In genomic region chr11:103537904-103538502, GRCh38 we compare ENCODE assay signal across 11 cellular contexts.
DNase-seq lines count a peak whose midpoint lies in the region; ATAC-seq and TF ChIP-seq lines count a peak whose summit lies in the region.
"Had no signal": no experiment of that assay in that cellular context is flagged by ENCODE, and none has a peak within 500 bp of the region (broad histone marks: within the 10 kb centered on the region; RNA-seq: fewer than 3 reads in every experiment).

No MANE protein-coding gene starts in this region.

- POLR2A ChIA-PET in A673 (lab: Charles Lee; ENCODE audit: low non-redundant PET): no interaction called here
- POLR2A ChIA-PET in naive thymus-derived CD8-positive, alpha-beta T cell (lab: Charles Lee): no interaction called here

- peaks cover 0 to 20% (median 5%) of the 10 kb centered on the region in 9 donors for H3K9me3 Mint-ChIP-seq in naive thymus-derived CD8-positive, alpha-beta T cell

- intact Hi-C loops in A673 (cut with micrococcal nuclease; ENCODE audit: unreplicated experiment): no loop called here

- in situ Hi-C loops in GM13976 (cut with MboI; ENCODE audit: low sequenced_read_pairs, unreplicated experiment): no loop called here

- no peak overlapping the region for H3K27ac ChIP-seq in A673 (ENCODE audit: low read depth, low read length, poor library complexity, severe bottlenecking)
- H3K27ac ChIP-seq: neutrophil, vagina had no signal

- peaks cover 0 to 20% (median 3%) of the 10 kb centered on the region in 5 donors for H3K27me3 Mint-ChIP-seq in naive thymus-derived CD8-positive, alpha-beta T cell
- H3K27me3 Mint-ChIP-seq in T-helper 17 cell: peaks cover 14% of the 10 kb centered on the region

- TF ChIP-seq CTCF in A673 (conservative IDR thresholded peaks at IDR 0.05; ENCODE audit: low read depth, low read length) (peak; percentile 88), GM13976 (IDR thresholded peaks at IDR 0.05; ENCODE audit: borderline replicate concordance, control extremely low read depth, extremely low read depth, insufficient read depth, missing control alignments) (no peak), fibroblast of pulmonary artery (IDR thresholded peaks at IDR 0.05; ENCODE audit: low read length, missing control alignments) (peak; percentile 81)

- H3K4me3 ChIP-seq in A673 (ENCODE audit: low read depth, low read length, poor library complexity, severe bottlenecking) (no peak overlapping the region), fibroblast of pulmonary artery (replicated peaks; ENCODE audit: low read depth, low read length) (no peak overlapping the region)
- H3K4me3 ChIP-seq: vagina had no signal

- H3K4me1 Mint-ChIP-seq in naive thymus-derived CD8-positive, alpha-beta T cell: no peaks in the 10 kb centered on the region
- H3K4me1 Mint-ChIP-seq in T-helper 17 cell: peaks cover 3% of the 10 kb centered on the region

- no peak overlapping the region for H3K27ac Mint-ChIP-seq in naive thymus-derived CD8-positive, alpha-beta T cell
- H3K27ac Mint-ChIP-seq in T-helper 17 cell: no peak overlapping the region
- H3K27ac Mint-ChIP-seq: activated T-helper 1 cell treated with anti-CD3 and anti-CD28 coated beads, Interleukin-12 subunit alpha, Interleukin-12 subunit beta, Interleukin-2, Interleukin-4 antibody, amounts not matched to agents 30 ng/mL and 10 ng/mL and 1 ng/mL, durations not matched to agents 14 hours and 24 hours and 36 hours had no signal

- H3K36me3 ChIP-seq in A673 (ENCODE audit: insufficient read depth, low read length, poor library complexity, severe bottlenecking): no peaks in the 10 kb centered on the region
- H3K36me3 ChIP-seq: neutrophil, vagina had no signal

- BruUV-seq in A673 (replicated peaks; lab: Mats Ljungman, UMichigan): no TSS peak

- CTCF ChIA-PET in A673 (lab: Charles Lee): no interaction called here

- no peaks in the 10 kb centered on the region for H3K36me3 Mint-ChIP-seq in naive thymus-derived CD8-positive, alpha-beta T cell
- H3K36me3 Mint-ChIP-seq in T-helper 17 cell (ENCODE audit: low read depth): no peaks in the 10 kb centered on the region

- ATAC-seq in naive thymus-derived CD8-positive, alpha-beta T cell: no peak
- ATAC-seq in T-helper 17 cell: no peak
- no peak for ATAC-seq in HG02840 (IDR thresholded peaks at IDR 0.05; ENCODE audit: low FRiP score, unreplicated experiment)

- H3K9me3 ChIP-seq in A673 (ENCODE audit: low read depth, low read length, poor library complexity, severe bottlenecking): no peaks in the 10 kb centered on the region
- no peaks in the 10 kb centered on the region for H3K9me3 ChIP-seq in T-helper 17 cell (ENCODE audit: control insufficient read depth, low read length, poor library complexity, severe bottlenecking)
- H3K9me3 ChIP-seq: neutrophil, vagina had no signal

- peaks cover 8% of the 10 kb centered on the region for H3K4me1 ChIP-seq in A673 (ENCODE audit: insufficient read depth, low read length, poor library complexity, severe bottlenecking)
- H3K4me1 ChIP-seq: vagina had no signal

- H3K4me3 Mint-ChIP-seq in naive thymus-derived CD8-positive, alpha-beta T cell: no peak overlapping the region
- no peak overlapping the region for H3K4me3 Mint-ChIP-seq in T-helper 17 cell
- H3K4me3 Mint-ChIP-seq: activated T-helper 1 cell treated with anti-CD3 and anti-CD28 coated beads, Interleukin-12 subunit alpha, Interleukin-12 subunit beta, Interleukin-2, Interleukin-4 antibody, amounts not matched to agents 30 ng/mL and 10 ng/mL and 1 ng/mL, durations not matched to agents 14 hours and 24 hours and 36 hours had no signal

- peak; percentile 69 for DNase-seq in A673 (ENCODE audit: low spot score)
- DNase-seq in GM13976 (ENCODE audit: low spot score): peak; percentile 7
- peak; percentile 20 for DNase-seq in RKO (ENCODE audit: low spot score)
- DNase-seq in fibroblast of pulmonary artery (ENCODE audit: low read depth): peak; percentile 72
- no peak for DNase-seq in naive thymus-derived CD8-positive, alpha-beta T cell
- DNase-seq in SW480 (ENCODE audit: low spot score): no peak
- DNase-seq in T-helper 17 cell: no peak

- no peaks in the 10 kb centered on the region for H3K27me3 ChIP-seq in A673 (replicated peaks; ENCODE audit: insufficient read depth, low read depth, low read length, poor library complexity)
- H3K27me3 ChIP-seq: neutrophil, vagina had no signal

Comparison
In these comparisons a context has a peak if more than half of its experiments do, and no peak if none do; other contexts are left out.
1. DNase-seq: peak in A673 (single experiment), GM13976 (single experiment), RKO (single experiment) and fibroblast of pulmonary artery (single experiment); none in naive thymus-derived CD8-positive, alpha-beta T cell (0 of 10), SW480 (single experiment) and T-helper 17 cell (0 of 3).